In genomic region chr21:28310711-28311110, GRCh38 we compare ENCODE assay signal across 26 cellular contexts.
"Had no signal": no experiment of that assay in that cellular context is flagged by ENCODE, and none has a peak within 500 bp of the region (broad histone marks: within the 10 kb centered on the region; RNA-seq: fewer than 3 reads in every experiment).

No MANE protein-coding gene starts in this region.

- H3K4me2 ChIP-seq: neural progenitor cell had no signal

- H3K27me3 ChIP-seq: left lung, neural progenitor cell, neutrophil, spleen, suprapubic skin, tibial artery, upper lobe of right lung had no signal

- H3K4me1 ChIP-seq: left lung, neural progenitor cell, parathyroid adenoma, spleen, tibial artery, upper lobe of right lung had no signal

- H3K9me3 ChIP-seq: neutrophil, suprapubic skin, upper lobe of right lung had no signal

- H3K9ac ChIP-seq: neural progenitor cell, parathyroid adenoma had no signal

- H3K4me3 Mint-ChIP-seq: naive thymus-derived CD8-positive, alpha-beta T cell; nephron progenitor cell; neural progenitor cell; stimulated activated effector memory CD8-positive, alpha-beta T cell treated with anti-CD3 and anti-CD28 coated beads, Interleukin-12 subunit alpha, Interleukin-12 subunit beta, amount 100 ng/mL, for 72 hours; stimulated activated naive CD8-positive, alpha-beta T cell treated with anti-CD3 and anti-CD28 coated beads, Interleukin-15, Interleukin-2, amounts not matched to agents 100 ng/mL and 50 ng/mL, for 24 hours had no signal

- H3K27ac ChIP-seq: left lung, neural progenitor cell, neutrophil, parathyroid adenoma, skin epidermis, spleen, suprapubic skin, thoracic aorta, tibial artery, upper lobe of right lung had no signal

- H3K27ac Mint-ChIP-seq: naive thymus-derived CD8-positive, alpha-beta T cell; neural progenitor cell; stimulated activated effector memory CD8-positive, alpha-beta T cell treated with anti-CD3 and anti-CD28 coated beads, Interleukin-12 subunit alpha, Interleukin-12 subunit beta, amount 100 ng/mL, for 72 hours; stimulated activated naive CD8-positive, alpha-beta T cell treated with anti-CD3 and anti-CD28 coated beads, Interleukin-15, Interleukin-2, amounts not matched to agents 100 ng/mL and 50 ng/mL, for 24 hours had no signal

- DNase-seq: head of caudate nucleus; hippocampal formation; kidney glomerular epithelial cell; left colon; left lung; mesenchymal stem cell; naive thymus-derived CD8-positive, alpha-beta T cell; nephron progenitor cell; occipital lobe; retina; right cardiac atrium; spleen; stimulated activated CD4-positive, alpha-beta T cell treated with anti-CD3 and anti-CD28 coated beads, Interleukin-4, amount 100 ng/mL, for 24 hours; stimulated activated naive CD4-positive, alpha-beta T cell; tibial artery; trophoblast cell; upper lobe of right lung had no signal

- ATAC-seq: left colon; left lung; naive thymus-derived CD8-positive, alpha-beta T cell; right cardiac atrium; sciatic nerve; stimulated activated effector memory CD8-positive, alpha-beta T cell treated with anti-CD3 and anti-CD28 coated beads, Interleukin-12 subunit alpha, Interleukin-12 subunit beta, amount 100 ng/mL, for 72 hours; upper lobe of right lung had no signal

- H3K4me3 ChIP-seq: left lung, neural progenitor cell, skin epidermis, spleen, suprapubic skin, thoracic aorta, tibial artery, upper lobe of right lung had no signal

- H2AFZ ChIP-seq: neural progenitor cell, parathyroid adenoma had no signal

- H3K27me3 Mint-ChIP-seq: stimulated activated naive CD8-positive, alpha-beta T cell treated with anti-CD3 and anti-CD28 coated beads, Interleukin-15, Interleukin-2, amounts not matched to agents 100 ng/mL and 50 ng/mL, for 24 hours had no signal

- H3K4me1 Mint-ChIP-seq: naive thymus-derived CD8-positive, alpha-beta T cell; nephron progenitor cell; neural progenitor cell; stimulated activated effector memory CD8-positive, alpha-beta T cell treated with anti-CD3 and anti-CD28 coated beads, Interleukin-12 subunit alpha, Interleukin-12 subunit beta, amount 100 ng/mL, for 72 hours had no signal

- H3K36me3 ChIP-seq: left lung, neural progenitor cell, neutrophil, spleen, suprapubic skin, thoracic aorta, tibial artery, upper lobe of right lung had no signal

- H3K79me2 ChIP-seq: parathyroid adenoma had no signal

- H3K36me3 Mint-ChIP-seq: neural progenitor cell; stimulated activated effector memory CD8-positive, alpha-beta T cell treated with anti-CD3 and anti-CD28 coated beads, Interleukin-12 subunit alpha, Interleukin-12 subunit beta, amount 100 ng/mL, for 72 hours had no signal
